11 cellular contexts compared by ENCODE assay signal in the genomic region with DNA sequence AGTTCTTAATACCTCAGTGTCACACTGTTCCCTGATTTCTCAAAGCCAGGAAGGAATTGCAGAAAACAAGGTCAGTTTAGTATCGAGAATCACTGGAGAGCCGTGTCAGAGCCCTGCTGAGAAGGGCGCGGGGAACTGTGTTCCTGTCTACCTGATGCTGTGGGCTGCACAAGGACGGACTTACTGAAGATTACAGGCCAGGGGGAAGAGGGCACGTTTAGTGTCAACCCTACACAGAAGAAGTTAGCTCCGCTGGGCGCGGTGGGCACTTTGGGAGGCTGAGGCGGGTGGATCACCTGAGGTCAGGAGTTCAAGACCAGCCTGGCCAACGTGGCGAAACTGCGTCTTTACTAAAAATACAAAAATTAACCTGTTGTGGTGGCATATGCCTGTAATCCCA.
"Had no signal": no experiment of that assay in that cellular context is flagged by ENCODE, and none has a peak within 500 bp of the region (broad histone marks: within the 10 kb centered on the region; RNA-seq: fewer than 3 reads in every experiment).

No MANE protein-coding gene starts in this region.

- H3K4me3 Mint-ChIP-seq: activated naive CD4-positive, alpha-beta T cell treated with anti-CD3 and anti-CD28 coated beads, Interleukin-2, amount 10 ng/mL, durations not matched to agents 7 days and 5 days; naive B cell had no signal

- H3K27ac ChIP-seq: vagina had no signal

- H3K36me3 ChIP-seq: vagina had no signal

- H3K9me3 Mint-ChIP-seq: activated naive CD4-positive, alpha-beta T cell treated with anti-CD3 and anti-CD28 coated beads, Interleukin-2, amount 10 ng/mL, durations not matched to agents 7 days and 5 days had no signal

- ATAC-seq: left cardiac atrium, mucosa of descending colon had no signal

- H3K9me3 ChIP-seq: mucosa of descending colon, vagina had no signal

- DNase-seq: activated CD4-positive, CD25-positive, alpha-beta regulatory T cell treated with anti-CD3 and anti-CD28 coated beads, Interleukin-2, amount 50 U/mL, for 72 hours; activated CD8-positive, alpha-beta memory T cell treated with anti-CD3 and anti-CD28 coated beads for 24 hours; activated CD8-positive, alpha-beta memory T cell treated with anti-CD3 and anti-CD28 coated beads, Interleukin-2, amount 50 U/mL, for 48 hours; activated effector memory CD4-positive, alpha-beta T cell treated with Interleukin-2 at 50 U/mL for 16 hours; left cardiac atrium; mesenchymal stem cell; mucosa of descending colon; naive B cell; T1000 had no signal

- H3K27ac Mint-ChIP-seq: activated naive CD4-positive, alpha-beta T cell treated with anti-CD3 and anti-CD28 coated beads, Interleukin-2, amount 10 ng/mL, durations not matched to agents 7 days and 5 days had no signal

- H3K4me3 ChIP-seq: mucosa of descending colon, vagina had no signal

- H3K27me3 ChIP-seq: vagina had no signal

- H3K27me3 Mint-ChIP-seq: activated naive CD4-positive, alpha-beta T cell treated with anti-CD3 and anti-CD28 coated beads, Interleukin-2, amount 10 ng/mL, durations not matched to agents 7 days and 5 days; naive B cell had no signal

- H3K36me3 Mint-ChIP-seq: activated naive CD4-positive, alpha-beta T cell treated with anti-CD3 and anti-CD28 coated beads, Interleukin-2, amount 10 ng/mL, durations not matched to agents 7 days and 5 days; naive B cell had no signal

- H3K4me1 ChIP-seq: vagina had no signal

- H3K4me1 Mint-ChIP-seq: naive B cell had no signal
